Comparison of ENCODE assay signal across 25 cellular contexts in the genomic region with DNA sequence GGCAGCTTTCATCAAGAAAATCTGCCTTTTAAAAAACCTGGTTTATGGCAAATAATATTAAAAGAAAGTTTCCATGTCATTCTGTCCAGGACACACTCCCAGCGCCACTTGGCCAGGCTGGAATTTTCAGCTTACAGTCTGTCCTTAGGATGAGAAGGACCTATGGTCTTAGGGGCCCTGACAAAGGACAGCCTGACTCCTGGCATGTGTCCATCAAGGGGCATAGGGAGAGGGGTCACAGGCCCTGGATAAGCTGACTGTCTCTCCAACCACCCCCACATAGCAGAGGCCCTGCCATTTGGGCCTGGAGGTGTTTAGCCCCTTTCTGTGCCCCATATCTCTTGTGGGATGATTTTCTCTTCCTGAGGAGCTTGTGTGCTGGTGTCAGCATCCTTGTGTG.
"Had no signal": no experiment of that assay in that cellular context is flagged by ENCODE, and none has a peak within 500 bp of the region (broad histone marks: within the 10 kb centered on the region; RNA-seq: fewer than 3 reads in every experiment).

No MANE protein-coding gene starts in this region.

- H3K27ac Mint-ChIP-seq: endodermal cell; natural killer cell treated with Interleukin-12 subunit alpha and Interleukin-12 subunit beta and Interleukin-15 and Interleukin-18, amount 100 ng/mL, for 72 hours; progenitor cell of endocrine pancreas; stimulated activated effector memory CD8-positive, alpha-beta T cell treated with anti-CD3 and anti-CD28 coated beads, Interleukin-12 subunit alpha, Interleukin-12 subunit beta, amount 100 ng/mL, for 72 hours had no signal

- H3K4me2 ChIP-seq: smooth muscle cell had no signal

- DNase-seq: colonic mucosa; effector CD8-positive, alpha-beta T cell; endodermal cell; gastrocnemius medialis; head of caudate nucleus; left ventricle myocardium superior; lower lobe of right lung; right lobe of liver; stimulated activated CD4-positive, alpha-beta T cell treated with anti-CD3 and anti-CD28 coated beads, Interleukin-12 subunit alpha, Interleukin-12 subunit beta, amount 100 ng/mL, for 4 hours; stimulated activated CD4-positive, alpha-beta T cell treated with anti-CD3 and anti-CD28 coated beads, Interleukin-1b, Interleukin-23, amount 100 ng/mL, for 48 hours; stimulated activated CD4-positive, alpha-beta T cell treated with anti-CD3 and anti-CD28 coated beads, Interleukin-4, amount 100 ng/mL, for 24 hours; stimulated activated naive CD4-positive, alpha-beta T cell treated with Interleukin-2 at 50 U/mL for 16 hours; transverse colon; upper lobe of right lung; uterus had no signal

- H3K27me3 ChIP-seq: colonic mucosa, gastrocnemius medialis, neutrophil, right lobe of liver, transverse colon, upper lobe of right lung, uterus had no signal

- H3K4me1 Mint-ChIP-seq: neural crest cell had no signal

- ATAC-seq: esophagus mucosa; gastrocnemius medialis; left ventricle myocardium superior; lower lobe of right lung; right lobe of liver; stimulated activated effector memory CD8-positive, alpha-beta T cell treated with anti-CD3 and anti-CD28 coated beads, Interleukin-12 subunit alpha, Interleukin-12 subunit beta, amount 100 ng/mL, for 72 hours; upper lobe of right lung had no signal

- H3K27ac ChIP-seq: colonic mucosa, epithelial cell of prostate, gastrocnemius medialis, lower lobe of right lung, neutrophil, parathyroid adenoma, right lobe of liver, transverse colon, upper lobe of right lung, uterus had no signal

- H3K9ac ChIP-seq: parathyroid adenoma had no signal

- H3K4me3 ChIP-seq: colonic mucosa, gastrocnemius medialis, lower lobe of right lung, right lobe of liver, smooth muscle cell, transverse colon, upper lobe of right lung, uterus had no signal

- H2AFZ ChIP-seq: parathyroid adenoma had no signal

- H3K4me1 ChIP-seq: colonic mucosa, lower lobe of right lung, parathyroid adenoma, right lobe of liver, transverse colon, uterus had no signal

- H3K36me3 Mint-ChIP-seq: natural killer cell treated with Interleukin-12 subunit alpha and Interleukin-12 subunit beta and Interleukin-15 and Interleukin-18, amount 100 ng/mL, for 72 hours had no signal

- H3K36me3 ChIP-seq: colonic mucosa, gastrocnemius medialis, lower lobe of right lung, neutrophil, right lobe of liver, transverse colon, upper lobe of right lung, uterus had no signal

- H3K4me3 Mint-ChIP-seq: dendritic cell treated with granulocyte-macrophage colony-stimulating factor and Interleukin-4, amounts not matched to agents 40 ng/mL and 50 ng/mL, for 4 days; endodermal cell; natural killer cell treated with Interleukin-12 subunit alpha and Interleukin-12 subunit beta and Interleukin-15 and Interleukin-18, amount 100 ng/mL, for 72 hours; neural crest cell; stimulated activated effector memory CD8-positive, alpha-beta T cell treated with anti-CD3 and anti-CD28 coated beads, Interleukin-12 subunit alpha, Interleukin-12 subunit beta, amount 100 ng/mL, for 72 hours had no signal

- H3K9me3 Mint-ChIP-seq: dendritic cell treated with granulocyte-macrophage colony-stimulating factor and Interleukin-4, amounts not matched to agents 40 ng/mL and 50 ng/mL, for 4 days; endodermal cell; natural killer cell treated with Interleukin-12 subunit alpha and Interleukin-12 subunit beta and Interleukin-15 and Interleukin-18, amount 100 ng/mL, for 72 hours had no signal

- H3K27me3 Mint-ChIP-seq: progenitor cell of endocrine pancreas had no signal

- H3K9me3 ChIP-seq: colonic mucosa, gastrocnemius medialis, lower lobe of right lung, neutrophil, right lobe of liver, transverse colon, upper lobe of right lung, uterus had no signal
